Comparison of ENCODE assay signal across 10 cellular contexts in genomic region chr22:20748820-20749428, GRCh38. TPM values are rescaled to one million over a fixed set of nuclear protein-coding genes. Genes with fewer than 3 reads are reported as not detected.
A peak's percentile ranks its signal among the peaks of the same experiment; 100 is the strongest.
DNase-seq lines count a peak whose midpoint lies in the region; ATAC-seq and TF ChIP-seq lines count a peak whose summit lies in the region.
"Had no signal": no experiment of that assay in that cellular context is flagged by ENCODE, and none has a peak within 500 bp of the region (broad histone marks: within the 10 kb centered on the region; RNA-seq: fewer than 3 reads in every experiment).

No MANE protein-coding gene starts in this region.

- no peak overlapping the region for H4K5ac ChIP-seq in IMR-90 (ENCODE audit: low read depth, low read length)

- peaks cover 13% of the 10 kb centered on the region; the same call in 1 of the 2 replicates for H3K9me1 ChIP-seq in IMR-90 (ENCODE audit: insufficient read depth, low read length)

- H3K27ac ChIP-seq in IMR-90 (ENCODE audit: insufficient read depth, low read length), result no peak overlapping the region
- peak overlapping the region; percentile 62 for H3K27ac ChIP-seq in layer of hippocampus (ENCODE audit: low read depth, low read length)

- H2BK120ac ChIP-seq in IMR-90 (ENCODE audit: low read depth, low read length), result no peak overlapping the region

- H2BK5ac ChIP-seq in IMR-90 (ENCODE audit: low read depth, low read length, poor library complexity, severe bottlenecking), result no peak overlapping the region

- no peak overlapping the region for H3K4ac ChIP-seq in IMR-90 (ENCODE audit: low read depth, low read length)

- no peaks in the 10 kb centered on the region for H3K9me3 ChIP-seq in IMR-90 (ENCODE audit: control insufficient read depth, insufficient read depth, low read length)
- H3K9me3 ChIP-seq: thyroid gland had no signal

- no peak for TF ChIP-seq RAD21 in IMR-90 (IDR thresholded peaks at IDR 0.05; ENCODE audit: low read length)

- peaks cover 56% of the 10 kb centered on the region for H3K36me3 ChIP-seq in IMR-90 (ENCODE audit: control insufficient read depth, insufficient read depth, low read length)

- H3K23ac ChIP-seq in IMR-90 (ENCODE audit: low read depth, low read length), result no peak overlapping the region

- no peaks in the 10 kb centered on the region; a peak in 1 of 4 replicates for H3K79me1 ChIP-seq in IMR-90 (ENCODE audit: low read depth in 1 of 2, low read length in 2 of 2)

- no CpG with 5 or more reads among the region's 8 CpGs for WGBS in IMR-90 (ENCODE audit: extremely low coverage in 2 of 2, insufficient read length in 1 of 2), 2 experiments

- in situ Hi-C loops in IMR-90 (cut with MboI; ENCODE audit: low sequenced_read_pairs), result no loop called here

- H2BK20ac ChIP-seq in IMR-90 (ENCODE audit: low read depth, low read length), result no peak overlapping the region

- H4K8ac ChIP-seq in IMR-90 (ENCODE audit: low read depth in 2 of 2, low read length in 2 of 2), result no peak overlapping the region

- no peak overlapping the region for H4K91ac ChIP-seq in IMR-90 (ENCODE audit: insufficient read depth, low read depth, low read length)

- no peak overlapping the region for H3K18ac ChIP-seq in IMR-90 (ENCODE audit: low read depth, low read length)

- H2AK5ac ChIP-seq in IMR-90 (ENCODE audit: low read depth, low read length), result no peak overlapping the region

- no TSS peak for BruUV-seq in IMR-90 (replicated peaks; lab: Mats Ljungman, UMichigan)

- peaks cover 13% of the 10 kb centered on the region for H4K20me1 ChIP-seq in IMR-90 (ENCODE audit: insufficient read depth, low read length)

- H3K27me3 ChIP-seq in IMR-90 (ENCODE audit: control insufficient read depth, insufficient read depth, low read length) (no peaks in the 10 kb centered on the region), layer of hippocampus (ENCODE audit: control insufficient read depth, insufficient read depth, low read length) (no peaks in the 10 kb centered on the region)
- H3K27me3 ChIP-seq: thyroid gland had no signal

- DNase-seq in IMR-90 (peak; percentile 52), NCI-H82 (lab: John Stamatoyannopoulos, UW) (no peak), NCI-H82 treated with DMSO at 0.1 percent for 48 hours (lab: John Stamatoyannopoulos, UW; ENCODE audit: unreplicated experiment) (no peak), NCI-H1417 treated with DMSO at 0.1 percent for 48 hours (lab: John Stamatoyannopoulos, UW) (no peak), ureter (ENCODE audit: low spot score) (no peak)

- intact Hi-C loops in IMR-90 (cut with micrococcal nuclease), result no loop called here

- POLR2A ChIA-PET in IMR-90 (lab: Charles Lee; ENCODE audit: unreplicated experiment), result no interaction called here

- H2BK15ac ChIP-seq in IMR-90 (ENCODE audit: low read depth, low read length), result no peak overlapping the region

- TF ChIP-seq CTCF in GM12875 (IDR thresholded peaks at IDR 0.05; ENCODE audit: borderline replicate concordance, insufficient read depth, low read depth, low read length) (0 out of 2 replicates have a peak, but pooled peaks have one; percentile 3), IMR-90 (conservative IDR thresholded peaks at IDR 0.05; ENCODE audit: low read depth, low read length) (no peak)

- CTCF ChIA-PET in IMR-90 (lab: Yijun Ruan, JAX), result no interaction called here

- dilution Hi-C loops in IMR-90 (cut with HindIII; ENCODE audit: low sequenced_read_pairs, unreplicated experiment), result no loop called here

- ATAC-seq in GM21423 (IDR thresholded peaks at IDR 0.05; ENCODE audit: unreplicated experiment), result peak; percentile 63
- 0 out of 2 replicates have a peak, but pooled peaks have one; percentile 10 for ATAC-seq in IMR-90 (ENCODE audit: low read depth)

- no peak overlapping the region for H3K14ac ChIP-seq in IMR-90 (replicated peaks; ENCODE audit: low read depth, low read length)

- no peak overlapping the region for H2AFZ ChIP-seq in IMR-90 (replicated peaks; ENCODE audit: low read length, poor library complexity)

- no peak overlapping the region for H3K4me3 ChIP-seq in GM12875 (ENCODE audit: low read depth, low read length)
- no peak overlapping the region for H3K4me3 ChIP-seq in IMR-90 (ENCODE audit: insufficient read depth, low read depth, low read length)
- H3K4me3 ChIP-seq: thyroid gland had no signal

- no peak overlapping the region for H3K4me2 ChIP-seq in IMR-90 (ENCODE audit: low read depth, low read length)

- H3K9ac ChIP-seq in IMR-90 (ENCODE audit: low read depth, low read length), result no peak overlapping the region

- TF ChIP-seq POLR2A in IMR-90 (IDR thresholded peaks at IDR 0.05; ENCODE audit: low read depth, low read length), result no peak

- peaks cover 9% of the 10 kb centered on the region for H3K4me1 ChIP-seq in IMR-90 (ENCODE audit: control insufficient read depth, insufficient read depth, low read length)

- H2AK9ac ChIP-seq in IMR-90 (replicated peaks; ENCODE audit: low read depth, low read length, poor library complexity), result no peak overlapping the region

- no peak overlapping the region for H3K56ac ChIP-seq in IMR-90 (ENCODE audit: extremely low read depth, insufficient read depth, low read length)

TF ChIP-seq in IMR-90, 13 proteins besides CTCF, POLR2A, EP300 and RAD21:
- no peak for TF ChIP-seq MXI1 (IDR thresholded peaks at IDR 0.05; ENCODE audit: borderline replicate concordance, low read depth, low read length)
- TF ChIP-seq RFX5 (IDR thresholded peaks at IDR 0.05; ENCODE audit: low read depth, low read length), result no peak
- no peak for TF ChIP-seq ELK1 (IDR thresholded peaks at IDR 0.05; ENCODE audit: borderline replicate concordance, low read depth, low read length)
- TF ChIP-seq SMC3 (IDR thresholded peaks at IDR 0.05; ENCODE audit: low read depth, low read length), result no peak
- no peak for TF ChIP-seq RCOR1 (IDR thresholded peaks at IDR 0.05; ENCODE audit: insufficient replicate concordance, low read length)
- TF ChIP-seq NFE2L2 (IDR thresholded peaks at IDR 0.05; ENCODE audit: low read depth, low read length), result no peak
- no peak for TF ChIP-seq CEBPB (IDR thresholded peaks at IDR 0.05; ENCODE audit: low read depth, low read length)
- no peak for TF ChIP-seq BHLHE40 (IDR thresholded peaks at IDR 0.05; ENCODE audit: low read depth, low read length)
- TF ChIP-seq CHD1 (IDR thresholded peaks at IDR 0.05; ENCODE audit: low read depth, low read length), result no peak
- TF ChIP-seq USF2 (IDR thresholded peaks at IDR 0.05; ENCODE audit: low read depth, low read length), result no peak
- TF ChIP-seq MAFK (IDR thresholded peaks at IDR 0.05; ENCODE audit: low read depth, low read length), result no peak
- no peak for TF ChIP-seq FOS (IDR thresholded peaks at IDR 0.05; ENCODE audit: low read depth, low read length)
- no peak for TF ChIP-seq MAZ (IDR thresholded peaks at IDR 0.05; ENCODE audit: borderline replicate concordance, low read depth, low read length)
TF ChIP-seq in IMR-90: peak in this region for 0.

RNA-seq across cellular contexts. Expression of gene SERPIND1, which starts 25.0 kb away (rescaled TPM):
- total RNA-seq in IMR-90 (2012; rRNA removed) (not detected in 2 replicates), ureter (0.21 TPM)
- polyA plus RNA-seq in IMR-90 (2012; rRNA removed), result 0.06 and 0.12 TPM in 2 replicates
- polyA plus RNA-seq in IMR-90 (2012; cell fraction: cytosol; rRNA removed), result 0.07 and 0.10 TPM in 2 replicates
- 0.05 and 0.07 TPM in 2 replicates for polyA plus RNA-seq in IMR-90 (2012; cell fraction: nucleus; rRNA removed; ENCODE audit: low replicate concordance)
- total RNA-seq: myocyte had no signal
